In genomic region chr18:62718268-62718800, GRCh38 we compare ENCODE assay signal across 11 cellular contexts. TPM values are rescaled to one million over a fixed set of nuclear protein-coding genes. Genes with fewer than 3 reads are reported as not detected.
DNase-seq lines count a peak whose midpoint lies in the region; ATAC-seq, FAIRE-seq and TF ChIP-seq lines count a peak whose summit lies in the region.
"Had no signal": no experiment of that assay in that cellular context is flagged by ENCODE, and none has a peak within 500 bp of the region (broad histone marks: within the 10 kb centered on the region; RNA-seq: fewer than 3 reads in every experiment).

No MANE protein-coding gene starts in this region.

- no peak for TF ChIP-seq RAD21 in GM12878 (IDR thresholded peaks at IDR 0.05; ENCODE audit: insufficient read depth, low read depth, low read length)

- no peak for TF ChIP-seq POLR2A in GM12878 (IDR thresholded peaks at IDR 0.05; ENCODE audit: low read depth, low read length)
- no peak for TF ChIP-seq POLR2A in transverse colon (IDR thresholded peaks at IDR 0.05)
- no peak for TF ChIP-seq POLR2A in GM12892 (IDR thresholded peaks at IDR 0.05; ENCODE audit: low read depth, low read length)

- H3K27me3 ChIP-seq in cardiac muscle cell, result no peaks in the 10 kb centered on the region
- no peaks in the 10 kb centered on the region for H3K27me3 ChIP-seq in GM12878 (replicated peaks in 1 of 2; ENCODE audit: control insufficient read depth in 2 of 2, insufficient read depth in 2 of 2, low read length in 1 of 2)
- no peaks in the 10 kb centered on the region for H3K27me3 ChIP-seq in lower lobe of right lung (ENCODE audit: low read depth)
- no peaks in the 10 kb centered on the region for H3K27me3 ChIP-seq in transverse colon
- H3K27me3 ChIP-seq: neutrophil had no signal

- no peak for DNase-seq in cardiac muscle cell (ENCODE audit: low read depth in 1 of 2, low spot score in 1 of 2)
- no peak for DNase-seq in cardiac septum (ENCODE audit: low spot score)
- no peak for DNase-seq in GM12878 (ENCODE audit: low read depth, low spot score)
- DNase-seq in lower lobe of right lung, result no peak
- DNase-seq in transverse colon, result no peak
- DNase-seq in DMS 273 treated with DMSO at 0.1 percent for 48 hours (lab: John Stamatoyannopoulos, UW), result no peak
- DNase-seq in GM12892 (ENCODE audit: insufficient read length), result no peak
- DNase-seq in C1 segment of cervical spinal cord (lab: John Stamatoyannopoulos, UW), result no peak
- DNase-seq: activated naive CD4-positive, alpha-beta T cell; NCI-H1436 had no signal

- H3K9me3 ChIP-seq in cardiac muscle cell (ENCODE audit: low read depth) (no peaks in the 10 kb centered on the region), GM12878 (replicated peaks; ENCODE audit: control insufficient read depth, insufficient read depth, low read length) (no peaks in the 10 kb centered on the region), lower lobe of right lung (no peaks in the 10 kb centered on the region), transverse colon (no peaks in the 10 kb centered on the region)
- H3K9me3 ChIP-seq: neutrophil had no signal

- H3K27ac ChIP-seq in cardiac muscle cell (no peak overlapping the region), GM12878 (ENCODE audit: control insufficient read depth, insufficient read depth) (no peak overlapping the region), lower lobe of right lung (no peak overlapping the region), transverse colon (peak overlapping the region; percentile 97 to 99 (median 98))
- H3K27ac ChIP-seq: neutrophil had no signal

- in situ Hi-C loops in GM12878 (cut with MboI) (loop anchor here (10.0 to 25.0 kb wide), 3 partner anchors 236 to 706 kb away; partner anchors contain the start of gene VPS4B), transverse colon (cut with MboI; ENCODE audit: low pct_ligation_motif_present in 1 of 4, low pct_unique_long_range_greater_than_20kb in 1 of 4, low sequenced_read_pairs in 3 of 4) (loop anchor here (10.0 to 25.0 kb wide), 6 partner anchors 236 to 719 kb away; partner anchors contain the start of genes PIGN (in 1 of the 4) and RELCH (in 1 of the 4))

- CTCF ChIA-PET in GM12878 (lab: Yijun Ruan, JAX), result interaction anchor here (0.7 to 6.6 kb wide), 7 partner anchors 8 to 293 kb away, joined by 3 to 57 read pairs (median 3); no protein-coding TSS in a partner anchor

- peaks cover 32% of the 10 kb centered on the region for H3K79me2 ChIP-seq in GM12878 (ENCODE audit: control insufficient read depth, insufficient read depth, low read length)

- peaks cover 28% of the 10 kb centered on the region for H3K4me1 ChIP-seq in cardiac muscle cell (ENCODE audit: low read depth)
- H3K4me1 ChIP-seq in GM12878 (ENCODE audit: control insufficient read depth, insufficient read depth, low read length), result 0 out of 2 replicates have a peak, but pooled peaks cover 2% of the 10 kb centered on the region
- H3K4me1 ChIP-seq in lower lobe of right lung, result peaks cover 42% of the 10 kb centered on the region
- peaks cover 6 to 42% (median 20%) of the 10 kb centered on the region in 4 donors for H3K4me1 ChIP-seq in transverse colon

- ATAC-seq in GM12878 (no peak), lower lobe of right lung (no peak)

- SMC1A ChIA-PET in GM12878 (lab: Charles Lee; ENCODE audit: uncharacterized antibody, unreplicated experiment), result interaction anchor here (1.0 to 2.0 kb wide), 5 partner anchors 65 to 264 kb away, joined by 3 to 9 read pairs (median 4); no protein-coding TSS in a partner anchor

- H3K4me2 ChIP-seq in GM12878 (ENCODE audit: control insufficient read depth, insufficient read depth), result peak overlapping the region; percentile 48

- no peaks in the 10 kb centered on the region for H3K36me3 ChIP-seq in cardiac muscle cell
- H3K36me3 ChIP-seq in GM12878 (ENCODE audit: control insufficient read depth in 2 of 2, insufficient read depth in 2 of 2, low read length in 1 of 2), result no peaks in the 10 kb centered on the region
- H3K36me3 ChIP-seq in lower lobe of right lung, result no peaks in the 10 kb centered on the region
- no peaks in the 10 kb centered on the region for H3K36me3 ChIP-seq in transverse colon
- H3K36me3 ChIP-seq: neutrophil had no signal

- no peak overlapping the region for H2AFZ ChIP-seq in GM12878 (ENCODE audit: control insufficient read depth, low read depth, low read length)

- H3K9ac ChIP-seq in GM12878 (ENCODE audit: control insufficient read depth, insufficient read depth, low read length), result no peak overlapping the region

- WGBS in GM12878 (ENCODE audit: insufficient coverage, insufficient replicate concordance, low lambda C conversion rate, missing lambda C conversion rate), result 60% methylated on average over 4 of the region's 4 CpGs
- 29 to 47% methylated on average over 4 of the region's 4 CpGs for WGBS in transverse colon (ENCODE audit: low coverage in 1 of 2), 2 donors

- intact Hi-C loops in cardiac septum (cut with DNase I) (loop anchor here (5.0 kb wide), 4 partner anchors 84 to 239 kb away; no protein-coding TSS in a partner anchor), GM12878 (cut with micrococcal nuclease; ENCODE audit: unreplicated experiment) (loop anchor here (10.0 kb wide), 4 partner anchors 194 to 716 kb away; partner anchors contain the start of gene ZCCHC2), lower lobe of right lung (cut with DNase I) (loop anchor here (10.0 kb wide), 1 partner anchor 236 kb away; no protein-coding TSS in a partner anchor), transverse colon (cut with DNase I; ENCODE audit: low total_unique reads) (loop anchor here (10.0 kb wide), 1 partner anchor 134 kb away; no protein-coding TSS in a partner anchor)

- no peak for TF ChIP-seq CTCF in cardiac muscle cell (IDR thresholded peaks at IDR 0.05; ENCODE audit: low read depth, low read length)
- TF ChIP-seq CTCF in GM12878 (IDR thresholded peaks at IDR 0.05 in 2 of 3, conservative IDR thresholded peaks at IDR 0.05 in 1 of 3; ENCODE audit: control insufficient read depth in 2 of 3, extremely low read depth in 1 of 3, insufficient read depth in 1 of 3, low read depth in 3 of 3, low read length in 3 of 3), result no peak
- no peak for TF ChIP-seq CTCF in lower lobe of right lung (IDR thresholded peaks at IDR 0.05)
- no peak for TF ChIP-seq CTCF in transverse colon (IDR thresholded peaks at IDR 0.05)

- no peak for TF ChIP-seq EP300 in GM12878 (IDR thresholded peaks at IDR 0.05; ENCODE audit: borderline replicate concordance in 1 of 2, control insufficient read depth in 1 of 2, low read depth in 2 of 2, low read length in 2 of 2)
- no peak for TF ChIP-seq EP300 in transverse colon (IDR thresholded peaks at IDR 0.05; ENCODE audit: low read depth)

- RAD21 ChIA-PET in GM12878 (lab: Charles Lee; ENCODE audit: unreplicated experiment), result interaction anchor here (1.1 to 2.5 kb wide), 3 partner anchors 10 to 239 kb away, joined by 3 to 34 read pairs (median 7); no protein-coding TSS in a partner anchor

- POLR2A ChIA-PET in GM12878 (lab: Charles Lee), result no interaction called here

- peak overlapping the region; percentile 76 for H3K4me3 ChIP-seq in cardiac muscle cell
- peak overlapping the region; percentile 63 for H3K4me3 ChIP-seq in GM12878
- H3K4me3 ChIP-seq in lower lobe of right lung, result peak overlapping the region; percentile 71
- peak overlapping the region in 3 of 4 donors; percentile 74 to 86 (median 75) for H3K4me3 ChIP-seq in transverse colon

- BruUV-seq in GM12878 (replicated peaks; lab: Mats Ljungman, UMichigan), result no TSS peak

- H4K20me1 ChIP-seq in GM12878 (ENCODE audit: control insufficient read depth, insufficient read depth), result no peaks in the 10 kb centered on the region

- FAIRE-seq in GM12878 (lab: Jason Lieb, UNC), result no peak
- no peak for FAIRE-seq in GM12892 (lab: Jason Lieb, UNC)

TF ChIP-seq in GM12878, 131 proteins besides CTCF, POLR2A, EP300 and RAD21:
- no peak for TF ChIP-seq CHD1 (IDR thresholded peaks at IDR 0.05; ENCODE audit: low read depth, low read length)

RNA-seq across cellular contexts. Expression of gene PHLPP1, which starts 3.0 kb away (rescaled TPM):
- 13.6 and 25.8 TPM in 2 replicates for total RNA-seq in cardiac muscle cell
- polyA plus RNA-seq in cardiac muscle cell, result 6.3 and 11.3 TPM in 2 replicates
- 4.8 TPM for total RNA-seq in cardiac septum
- total RNA-seq in GM12878 (2013; cell fraction: nucleolus; rRNA removed), result 15.6 and 19.1 TPM in 2 replicates
- total RNA-seq in GM12878 (2014; rRNA removed), result 3.5 and 3.9 TPM in 2 replicates
- 3.0 and 3.4 TPM in 2 replicates for total RNA-seq in GM12878 (2014; rRNA removed; fragmentation: Illumina TruSeq; extraction: Trizol)
- 4.8 and 7.0 TPM in 2 replicates for total RNA-seq in GM12878 (2021)
- 2.5 TPM for polyA plus RNA-seq in GM12878 (2011; ENCODE audit: low read depth)
- polyA plus RNA-seq in GM12878 (2011; rRNA removed), result 0.35 and 0.58 TPM in 2 replicates
- polyA plus RNA-seq in GM12878 (2011; cell fraction: cytosol; rRNA removed), result 0.38 and 0.66 TPM in 2 replicates
- polyA plus RNA-seq in GM12878 (2011; cell fraction: nucleus; rRNA removed), result 0.54 and 0.55 TPM in 2 replicates
- 4.0 and 4.2 TPM in 2 replicates for polyA plus RNA-seq in GM12878 (2012)
- polyA plus RNA-seq in GM12878 (2014; fragmentation: Illumina TruSeq; extraction: Trizol), result 4.7 and 6.2 TPM in 2 replicates
- polyA plus RNA-seq in GM12878 (2014; fragmentation: Nextera tagmentation; extraction: Ambion mirVana), result under 1 TPM; 0.42 to 0.53 TPM
- polyA plus RNA-seq in GM12878 (2014; rRNA removed), result 1.9 and 3.0 TPM in 2 replicates
- polyA plus RNA-seq in GM12878 (2016; fragmentation: Nextera tagmentation; extraction: Ambion mirVana), result under 1 TPM; 0.42 to 0.82 TPM
- polyA minus RNA-seq in GM12878 (2011; rRNA and poly(A)+ RNA removed), result 1.9 and 2.9 TPM in 2 replicates
- polyA minus RNA-seq in GM12878 (2011; cell fraction: cytosol; rRNA and poly(A)+ RNA removed), result 0.52 and 3.1 TPM in 2 replicates
- polyA minus RNA-seq in GM12878 (2011; cell fraction: nucleus; rRNA and poly(A)+ RNA removed), result 1.8 and 2.5 TPM in 2 replicates
- 12.6 TPM for total RNA-seq in lower lobe of right lung
- 10 to 100 TPM; 17.7 to 29.5 (median 25.5) TPM for total RNA-seq in transverse colon
- 3.1 TPM for polyA plus RNA-seq in GM12892 (2012; ENCODE audit: missing spikeins)

Comparison
In these comparisons a context has a peak if more than half of its experiments do, and no peak if none do; other contexts are left out.
1. H3K27ac ChIP-seq: peak in transverse colon (4 of 4); none in cardiac muscle cell (single experiment), GM12878 (single experiment) and lower lobe of right lung (single experiment).
2. Peak in every context shown above with its lines, with median percentiles within 50 percentile points of each other: H3K4me3 ChIP-seq.